22 cellular contexts compared by ENCODE assay signal in genomic region chr13:45943965-45944364, GRCh38.
"Had no signal": no experiment of that assay in that cellular context is flagged by ENCODE, and none has a peak within 500 bp of the region (broad histone marks: within the 10 kb centered on the region; RNA-seq: fewer than 3 reads in every experiment).

No MANE protein-coding gene starts in this region.

- H3K9me3 ChIP-seq: gastrocnemius medialis, heart left ventricle, prostate gland, stomach, suprapubic skin, tibial nerve had no signal

- H3K4me3 ChIP-seq: gastrocnemius medialis, heart left ventricle, prostate gland, stomach, suprapubic skin, tibial nerve had no signal

- H3K36me3 ChIP-seq: gastrocnemius medialis, heart left ventricle, prostate gland, stomach, suprapubic skin, tibial nerve had no signal

- DNase-seq: activated CD4-positive, alpha-beta T cell treated with anti-CD3 and anti-CD28 coated beads, Interleukin-2, amount 10 ng/mL, durations not matched to agents 7 days and 5 days; activated CD4-positive, CD25-positive, alpha-beta regulatory T cell treated with anti-CD3 and anti-CD28 coated beads, Interleukin-2, amount 50 U/mL, for 72 hours; activated CD8-positive, alpha-beta memory T cell treated with anti-CD3 and anti-CD28 coated beads, Interleukin-2, amount 10 ng/mL, durations not matched to agents 7 days and 5 days; activated CD8-positive, alpha-beta T cell treated with anti-CD3 and anti-CD28 coated beads for 36 hours; activated effector memory CD4-positive, alpha-beta T cell treated with anti-CD3 and anti-CD28 coated beads, Interleukin-2, amount 50 U/mL, for 16 hours; activated naive CD4-positive, alpha-beta T cell treated with anti-CD3 and anti-CD28 coated beads, Interleukin-2, amount 10 ng/mL, durations not matched to agents 7 days and 5 days; activated T-cell treated with anti-CD3 and anti-CD28 coated beads for 4 hours; anterior cingulate cortex; effector CD4-positive, alpha-beta T cell; gastrocnemius medialis; heart left ventricle; islet precursor cell; left cardiac atrium; nephron progenitor cell; stimulated activated CD4-positive, alpha-beta T cell treated with anti-CD3 and anti-CD28 coated beads, Interleukin-1b, Interleukin-23, amount 100 ng/mL, for 48 hours; stomach; T-cell had no signal

- ATAC-seq: activated CD8-positive, alpha-beta memory T cell treated with anti-CD3 and anti-CD28 coated beads, Interleukin-2, amount 10 ng/mL, durations not matched to agents 7 days and 5 days; activated CD8-positive, alpha-beta T cell treated with anti-CD3 and anti-CD28 coated beads for 36 hours; gastrocnemius medialis; heart left ventricle; stimulated activated effector memory CD8-positive, alpha-beta T cell treated with anti-CD3 and anti-CD28 coated beads, Interleukin-12 subunit alpha, Interleukin-12 subunit beta, amount 100 ng/mL, for 72 hours; T-cell had no signal

- H3K27ac ChIP-seq: gastrocnemius medialis, heart left ventricle, prostate gland, stomach, suprapubic skin, tibial nerve, VCaP had no signal
